Comparison of ENCODE assay signal across 13 cellular contexts in genomic region chr19:33605803-33606213, GRCh38. TPM values are rescaled to one million over a fixed set of nuclear protein-coding genes. Genes with fewer than 3 reads are reported as not detected.
"Had no signal": no experiment of that assay in that cellular context is flagged by ENCODE, and none has a peak within 500 bp of the region (broad histone marks: within the 10 kb centered on the region; RNA-seq: fewer than 3 reads in every experiment).

No MANE protein-coding gene starts in this region.

RNA-seq across cellular contexts. Expression of gene CHST8, which starts 15.9 kb away (rescaled TPM):
- total RNA-seq: activated B cell treated with CpG ODN at 0.5 μM for 24 hours; activated CD4-positive, alpha-beta memory T cell treated with anti-CD3 and anti-CD28 coated beads for 36 hours; activated CD4-positive, alpha-beta T cell treated with anti-CD3 and anti-CD28 coated beads, Interleukin-2, amount 10 ng/mL, durations not matched to agents 24 days and 14 days; activated CD8-positive, alpha-beta memory T cell treated with anti-CD3 and anti-CD28 coated beads for 36 hours; activated CD8-positive, alpha-beta T cell treated with anti-CD3 and anti-CD28 coated beads for 36 hours; activated naive CD4-positive, alpha-beta T cell treated with anti-CD3 and anti-CD28 coated beads for 36 hours; activated naive CD4-positive, alpha-beta T cell treated with anti-CD3 and anti-CD28 coated beads, Interleukin-2, amount 50 U/mL, for 72 hours; activated naive CD8-positive, alpha-beta T cell treated with anti-CD3 and anti-CD28 coated beads for 36 hours; activated T-cell treated with anti-CD3 and anti-CD28 coated beads, Interleukin-2, amount 50 U/mL, for 4 hours; activated T-cell treated with anti-CD3 and anti-CD28 coated beads, Interleukin-2, amount 50 U/mL, for 72 hours; activated T-helper 1 cell treated with anti-CD3 and anti-CD28 coated beads, Interleukin-12 subunit alpha, Interleukin-12 subunit beta, Interleukin-2, Interleukin-4 antibody, amounts not matched to agents 30 ng/mL and 10 ng/mL and 1 ng/mL, durations not matched to agents 14 hours and 24 hours and 36 hours; activated T-helper 17 cell treated with anti-CD3 and anti-CD28 coated beads, Interleukin-2, amount 50 U/mL, for 72 hours; astrocyte had no signal
